ENCODE assay signal across 25 cellular contexts in genomic region chr4:56077676-56078075, GRCh38.
DNase-seq lines count a peak whose midpoint lies in the region; ATAC-seq and TF ChIP-seq lines count a peak whose summit lies in the region.
"Had no signal": no experiment of that assay in that cellular context is flagged by ENCODE, and none has a peak within 500 bp of the region (broad histone marks: within the 10 kb centered on the region; RNA-seq: fewer than 3 reads in every experiment).

No MANE protein-coding gene starts in this region.

- DNase-seq in CMK (ENCODE audit: low read depth) (peak; percentile 45), NCI-H226 (peak; percentile 38), brain microvascular endothelial cell (peak; percentile 20), left kidney (ENCODE audit: low read depth, low spot score) (peak; percentile 49), body of pancreas (no peak)
- DNase-seq: activated CD4-positive, alpha-beta T cell treated with anti-CD3 and anti-CD28 coated beads for 36 hours; activated CD8-positive, alpha-beta T cell treated with anti-CD3 and anti-CD28 coated beads for 36 hours; activated naive CD4-positive, alpha-beta T cell treated with anti-CD3 and anti-CD28 coated beads, Interleukin-2, amount 10 ng/mL, durations not matched to agents 7 days and 5 days; amygdala; CD8-positive, alpha-beta memory T cell; endodermal cell; H9; head of caudate nucleus; NCI-H510A; PC-9; stimulated activated CD4-positive, alpha-beta T cell treated with anti-CD3 and anti-CD28 coated beads, Interleukin-1b, Interleukin-23, amount 100 ng/mL, for 48 hours; stimulated activated naive CD8-positive, alpha-beta T cell treated with anti-CD3 and anti-CD28 coated beads, Interleukin-15, Interleukin-2, amounts not matched to agents 100 U/mL and 50 U/mL, for 24 hours; upper lobe of right lung had no signal

- no peak overlapping the region for H3K27ac ChIP-seq in brain microvascular endothelial cell
- H3K27ac ChIP-seq in body of pancreas, result no peak overlapping the region
- H3K27ac ChIP-seq: foreskin keratinocyte, parathyroid adenoma, PC-9, right atrium auricular region, upper lobe of right lung had no signal

- no peaks in the 10 kb centered on the region for H3K27me3 ChIP-seq in brain microvascular endothelial cell (replicated peaks)
- no peaks in the 10 kb centered on the region for H3K27me3 ChIP-seq in body of pancreas
- H3K27me3 ChIP-seq: foreskin keratinocyte, right atrium auricular region, upper lobe of right lung had no signal

- no peak for TF ChIP-seq POLR2A in body of pancreas (IDR thresholded peaks at IDR 0.05)

- intact Hi-C loops in body of pancreas (cut with DNase I), result no loop called here

- ATAC-seq in body of pancreas, result no peak
- no peak for ATAC-seq in GM21786 (IDR thresholded peaks at IDR 0.05; ENCODE audit: unreplicated experiment)
- ATAC-seq in HG03196 (IDR thresholded peaks at IDR 0.05; ENCODE audit: unreplicated experiment), result no peak
- ATAC-seq in HG03135 (IDR thresholded peaks at IDR 0.05; ENCODE audit: unreplicated experiment), result no peak
- ATAC-seq: activated CD4-positive, alpha-beta T cell treated with anti-CD3 and anti-CD28 coated beads for 36 hours; activated CD8-positive, alpha-beta T cell treated with anti-CD3 and anti-CD28 coated beads for 36 hours; activated T-helper 17 cell treated with anti-CD3 and anti-CD28 coated beads, Interleukin-2, amount 50 U/mL, for 72 hours; foreskin keratinocyte; stimulated activated naive CD8-positive, alpha-beta T cell treated with anti-CD3 and anti-CD28 coated beads, Interleukin-15, Interleukin-2, amounts not matched to agents 100 U/mL and 50 U/mL, for 24 hours; upper lobe of right lung had no signal

- no peaks in the 10 kb centered on the region for H3K4me1 ChIP-seq in body of pancreas
- H3K4me1 ChIP-seq: foreskin keratinocyte, parathyroid adenoma, right atrium auricular region, upper lobe of right lung had no signal

- H3K36me3 ChIP-seq in brain microvascular endothelial cell (replicated peaks) (no peaks in the 10 kb centered on the region), body of pancreas (replicated peaks in 1 of 2; ENCODE audit: insufficient read depth in 1 of 2, low read depth in 2 of 2) (no peaks in the 10 kb centered on the region)
- H3K36me3 ChIP-seq: right atrium auricular region, upper lobe of right lung had no signal

- no peaks in the 10 kb centered on the region for H3K9me3 ChIP-seq in body of pancreas
- H3K9me3 ChIP-seq: upper lobe of right lung had no signal

- H3K4me3 ChIP-seq in brain microvascular endothelial cell (ENCODE audit: low read depth, low read length), result no peak overlapping the region
- no peak overlapping the region for H3K4me3 ChIP-seq in body of pancreas
- H3K4me3 ChIP-seq: PC-9, right atrium auricular region, upper lobe of right lung had no signal

- in situ Hi-C loops in brain microvascular endothelial cell (cut with HindIII; ENCODE audit: low pct_ligation_motif_present, low sequenced_read_pairs), result no loop called here

- TF ChIP-seq CTCF in brain microvascular endothelial cell (IDR thresholded peaks at IDR 0.05; ENCODE audit: low read depth, low read length, missing control alignments), result no peak
- TF ChIP-seq CTCF in body of pancreas (IDR thresholded peaks at IDR 0.05), result no peak

- 75 to 82% methylated on average over 2 of the region's 2 CpGs for WGBS in body of pancreas, 2 donors

Comparison
In these comparisons a context has a peak if more than half of its experiments do, and no peak if none do; other contexts are left out.
1. DNase-seq: peak in CMK (single experiment), NCI-H226 (single experiment), brain microvascular endothelial cell (single experiment) and left kidney (single experiment); none in body of pancreas (0 of 4).